ENCODE assay signal across 24 cellular contexts in the genomic region with DNA sequence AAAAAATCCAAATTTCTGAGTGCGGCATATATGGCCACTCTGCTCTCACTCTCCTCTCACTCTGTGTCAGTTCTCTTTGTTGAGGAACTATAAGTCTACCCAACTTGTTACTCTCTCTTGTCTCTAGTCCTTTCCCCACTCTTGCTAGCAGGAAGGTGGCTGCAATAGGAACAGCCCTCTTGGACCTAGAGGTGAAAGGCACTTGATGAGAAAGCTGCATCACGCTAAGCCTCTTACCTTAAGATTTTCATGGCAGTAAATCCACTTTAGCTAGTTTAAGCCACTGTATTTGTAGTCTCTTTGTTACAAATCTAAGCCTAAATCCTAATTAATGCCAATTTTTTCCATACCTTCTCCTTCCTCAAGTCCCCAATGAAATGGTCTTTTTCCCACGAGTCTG.
"Had no signal": no experiment of that assay in that cellular context is flagged by ENCODE, and none has a peak within 500 bp of the region (broad histone marks: within the 10 kb centered on the region; RNA-seq: fewer than 3 reads in every experiment).

No MANE protein-coding gene starts in this region.

- H3K27ac Mint-ChIP-seq: dendritic cell treated with granulocyte-macrophage colony-stimulating factor and Interleukin-4, amounts not matched to agents 40 ng/mL and 50 ng/mL, for 4 days; effector memory CD8-positive, alpha-beta T cell; endodermal cell; mesothelial cell of epicardium had no signal

- H3K36me3 Mint-ChIP-seq: mesothelial cell of epicardium had no signal

- DNase-seq: colonic mucosa; cortex of kidney; effector CD8-positive, alpha-beta T cell; effector memory CD8-positive, alpha-beta T cell; endodermal cell; erythroblast; esophagus squamous epithelium; foreskin fibroblast; foreskin melanocyte; gastrocnemius medialis; glutamatergic neuron; head of caudate nucleus; heart right ventricle; hippocampal formation; left cardiac atrium; left ventricle myocardium superior; lower lobe of right lung; mesenchymal stem cell; mucosa of descending colon had no signal

- H3K9me3 ChIP-seq: colonic mucosa, esophagus squamous epithelium, gastrocnemius medialis, left lung, lower lobe of right lung, mucosa of descending colon had no signal

- H3K4me3 Mint-ChIP-seq: dendritic cell treated with granulocyte-macrophage colony-stimulating factor and Interleukin-4, amounts not matched to agents 40 ng/mL and 50 ng/mL, for 4 days; effector memory CD8-positive, alpha-beta T cell; endodermal cell; mesothelial cell of epicardium had no signal

- H3K27ac ChIP-seq: colonic mucosa, epithelial cell of prostate, esophagus squamous epithelium, gastrocnemius medialis, heart right ventricle, left lung, lower lobe of right lung had no signal

- ATAC-seq: effector memory CD8-positive, alpha-beta T cell; esophagus mucosa; gastrocnemius medialis; heart right ventricle; left cardiac atrium; left lung; left ventricle myocardium superior; lower lobe of right lung; mucosa of descending colon had no signal

- H3K27me3 ChIP-seq: colonic mucosa, esophagus squamous epithelium, gastrocnemius medialis, heart right ventricle, left lung had no signal

- H3K36me3 ChIP-seq: colonic mucosa, esophagus squamous epithelium, gastrocnemius medialis, heart right ventricle, left lung, lower lobe of right lung had no signal

- H3K4me1 Mint-ChIP-seq: endodermal cell, mesothelial cell of epicardium had no signal

- H3K9me3 Mint-ChIP-seq: dendritic cell treated with granulocyte-macrophage colony-stimulating factor and Interleukin-4, amounts not matched to agents 40 ng/mL and 50 ng/mL, for 4 days; effector memory CD8-positive, alpha-beta T cell; mesothelial cell of epicardium had no signal

- H3K27me3 Mint-ChIP-seq: dendritic cell treated with granulocyte-macrophage colony-stimulating factor and Interleukin-4, amounts not matched to agents 40 ng/mL and 50 ng/mL, for 4 days; effector memory CD8-positive, alpha-beta T cell had no signal

- H3K4me3 ChIP-seq: colonic mucosa, esophagus squamous epithelium, gastrocnemius medialis, heart right ventricle, left lung, lower lobe of right lung, mucosa of descending colon had no signal
